ENCODE assay signal across 1 cellular context in the genomic region with DNA sequence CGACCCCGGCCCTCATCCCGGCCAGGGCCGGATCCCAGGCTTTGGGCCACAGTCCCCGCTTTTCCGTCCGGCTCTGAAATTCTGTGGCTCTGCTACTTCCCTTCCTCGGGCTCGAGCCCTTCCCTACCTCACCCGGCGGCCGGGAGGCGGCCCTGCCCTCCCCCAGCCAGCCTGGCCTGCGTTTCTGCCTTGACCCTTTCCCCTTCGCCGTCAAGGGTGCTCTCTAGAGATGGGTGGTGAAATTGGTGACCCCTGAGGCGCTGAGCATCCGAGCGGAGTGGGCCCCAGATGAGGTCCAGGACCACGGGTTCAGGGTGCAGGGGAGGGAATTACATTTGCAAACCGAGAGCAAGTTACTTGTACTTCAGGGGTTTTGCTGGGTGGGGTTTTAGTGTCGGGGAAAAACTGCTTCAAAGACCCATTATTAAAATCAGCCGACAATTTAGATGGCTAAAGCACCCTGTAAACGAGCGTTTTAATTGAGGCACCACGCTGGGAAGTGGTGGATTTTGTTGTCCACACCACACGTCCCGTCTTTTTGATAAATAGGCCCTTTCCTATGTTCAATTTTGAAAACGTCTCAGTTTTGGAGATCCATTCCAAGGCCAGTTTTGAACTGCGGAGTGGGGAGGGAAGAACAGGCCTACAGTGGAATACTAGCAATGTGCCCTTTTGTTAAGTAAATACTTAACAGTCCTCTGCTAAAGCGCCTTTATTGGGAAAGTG.
TF ChIP-seq lines count a peak whose summit lies in the region.

No MANE protein-coding gene starts in this region.

TF ChIP-seq in HEK293, 187 proteins besides CTCF, POLR2A, EP300 and RAD21 (continued from another document):
- peak; percentile 65; the same call in 1 of the 2 replicates for TF ChIP-seq ZNF692 (tag by site-specific recombination; IDR thresholded peaks at IDR 0.05)
- TF ChIP-seq ZNF76 (tag by site-specific recombination; IDR thresholded peaks at IDR 0.05; ENCODE audit: borderline replicate concordance, low read depth) = 0 out of 2 replicates have a peak, but pooled peaks have one; percentile 9
- TF ChIP-seq ZNF155 (tag by site-specific recombination; IDR thresholded peaks at IDR 0.05) = no peak
- TF ChIP-seq ZNF580 (tag by site-specific recombination; IDR thresholded peaks at IDR 0.05) = no peak
- TF ChIP-seq ZNF37A (tag by site-specific recombination; IDR thresholded peaks at IDR 0.05) = no peak
- peak; percentile 27; the same call in 1 of the 2 replicates for TF ChIP-seq ZIC2 (tag by site-specific recombination; IDR thresholded peaks at IDR 0.05)
- TF ChIP-seq ZXDB (tag by site-specific recombination; IDR thresholded peaks at IDR 0.05) = peak; percentile 28; the same call in 1 of the 2 replicates
- TF ChIP-seq ZSCAN23 (tag by site-specific recombination; IDR thresholded peaks at IDR 0.05) = no peak
- 0 out of 2 replicates have a peak, but pooled peaks have one; percentile 12 for TF ChIP-seq KLF8 (tag by site-specific recombination; IDR thresholded peaks at IDR 0.05)
- 0 out of 2 replicates have a peak, but pooled peaks have one; percentile 1 for TF ChIP-seq ZBTB21 (tag by site-specific recombination; IDR thresholded peaks at IDR 0.05)
- peak; percentile 74 for TF ChIP-seq GLIS2 (tag by site-specific recombination; IDR thresholded peaks at IDR 0.05)
- TF ChIP-seq FEZF1 (tag by site-specific recombination; IDR thresholded peaks at IDR 0.05) = peak; percentile 80
- peak; percentile 61; the same call in 1 of the 2 replicates for TF ChIP-seq ZBTB48 (tag by site-specific recombination; IDR thresholded peaks at IDR 0.05)
- TF ChIP-seq ZFP69B (tag by site-specific recombination; IDR thresholded peaks at IDR 0.05) = 0 out of 2 replicates have a peak, but pooled peaks have one; percentile 66
- TF ChIP-seq ZNF341 (tag by site-specific recombination; IDR thresholded peaks at IDR 0.05; ENCODE audit: low read depth) = 0 out of 2 replicates have a peak, but pooled peaks have one; percentile 10
- TF ChIP-seq ZNF561 (tag by site-specific recombination; IDR thresholded peaks at IDR 0.05; ENCODE audit: borderline replicate concordance) = 0 out of 2 replicates have a peak, but pooled peaks have one; percentile 8
- no peak for TF ChIP-seq ZNF830 (tag by site-specific recombination; IDR thresholded peaks at IDR 0.05; ENCODE audit: low read depth)
- TF ChIP-seq ZNF24 (tag by site-specific recombination; IDR thresholded peaks at IDR 0.05) = peak; percentile 70; the same call in 1 of the 2 replicates
- TF ChIP-seq ZBTB8A (tag by site-specific recombination; IDR thresholded peaks at IDR 0.05) = 0 out of 2 replicates have a peak, but pooled peaks have one; percentile 2
- no peak; the same call in 1 of the 2 replicates for TF ChIP-seq ZNF501 (tag by site-specific recombination; IDR thresholded peaks at IDR 0.05)
- TF ChIP-seq, protein P1, sequence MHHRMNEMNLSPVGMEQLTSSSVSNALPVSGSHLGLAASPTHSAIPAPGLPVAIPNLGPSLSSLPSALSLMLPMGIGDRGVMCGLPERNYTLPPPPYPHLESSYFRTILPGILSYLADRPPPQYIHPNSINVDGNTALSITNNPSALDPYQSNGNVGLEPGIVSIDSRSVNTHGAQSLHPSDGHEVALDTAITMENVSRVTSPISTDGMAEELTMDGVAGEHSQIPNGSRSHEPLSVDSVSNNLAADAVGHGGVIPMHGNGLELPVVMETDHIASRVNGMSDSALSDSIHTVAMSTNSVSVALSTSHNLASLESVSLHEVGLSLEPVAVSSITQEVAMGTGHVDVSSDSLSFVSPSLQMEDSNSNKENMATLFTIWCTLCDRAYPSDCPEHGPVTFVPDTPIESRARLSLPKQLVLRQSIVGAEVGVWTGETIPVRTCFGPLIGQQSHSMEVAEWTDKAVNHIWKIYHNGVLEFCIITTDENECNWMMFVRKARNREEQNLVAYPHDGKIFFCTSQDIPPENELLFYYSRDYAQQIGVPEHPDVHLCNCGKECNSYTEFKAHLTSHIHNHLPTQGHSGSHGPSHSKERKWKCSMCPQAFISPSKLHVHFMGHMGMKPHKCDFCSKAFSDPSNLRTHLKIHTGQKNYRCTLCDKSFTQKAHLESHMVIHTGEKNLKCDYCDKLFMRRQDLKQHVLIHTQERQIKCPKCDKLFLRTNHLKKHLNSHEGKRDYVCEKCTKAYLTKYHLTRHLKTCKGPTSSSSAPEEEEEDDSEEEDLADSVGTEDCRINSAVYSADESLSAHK (tag by site-specific recombination; IDR thresholded peaks at IDR 0.05) = peak; percentile 89
- TF ChIP-seq ZNF18 (tag by site-specific recombination; IDR thresholded peaks at IDR 0.05) = 0 out of 2 replicates have a peak, but pooled peaks have one; percentile 1
- TF ChIP-seq ZNF221 (tag by site-specific recombination; IDR thresholded peaks at IDR 0.05; ENCODE audit: borderline replicate concordance) = no peak
- 0 out of 2 replicates have a peak, but pooled peaks have one; percentile 22 for TF ChIP-seq ZNF423 (tag by site-specific recombination; IDR thresholded peaks at IDR 0.05)
- TF ChIP-seq ZNF600 (tag by site-specific recombination; IDR thresholded peaks at IDR 0.05) = peak; percentile 91
- TF ChIP-seq, protein P2, sequence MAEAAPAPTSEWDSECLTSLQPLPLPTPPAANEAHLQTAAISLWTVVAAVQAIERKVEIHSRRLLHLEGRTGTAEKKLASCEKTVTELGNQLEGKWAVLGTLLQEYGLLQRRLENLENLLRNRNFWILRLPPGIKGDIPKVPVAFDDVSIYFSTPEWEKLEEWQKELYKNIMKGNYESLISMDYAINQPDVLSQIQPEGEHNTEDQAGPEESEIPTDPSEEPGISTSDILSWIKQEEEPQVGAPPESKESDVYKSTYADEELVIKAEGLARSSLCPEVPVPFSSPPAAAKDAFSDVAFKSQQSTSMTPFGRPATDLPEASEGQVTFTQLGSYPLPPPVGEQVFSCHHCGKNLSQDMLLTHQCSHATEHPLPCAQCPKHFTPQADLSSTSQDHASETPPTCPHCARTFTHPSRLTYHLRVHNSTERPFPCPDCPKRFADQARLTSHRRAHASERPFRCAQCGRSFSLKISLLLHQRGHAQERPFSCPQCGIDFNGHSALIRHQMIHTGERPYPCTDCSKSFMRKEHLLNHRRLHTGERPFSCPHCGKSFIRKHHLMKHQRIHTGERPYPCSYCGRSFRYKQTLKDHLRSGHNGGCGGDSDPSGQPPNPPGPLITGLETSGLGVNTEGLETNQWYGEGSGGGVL (tag by site-specific recombination; IDR thresholded peaks at IDR 0.05) = no peak
- TF ChIP-seq, protein P3, sequence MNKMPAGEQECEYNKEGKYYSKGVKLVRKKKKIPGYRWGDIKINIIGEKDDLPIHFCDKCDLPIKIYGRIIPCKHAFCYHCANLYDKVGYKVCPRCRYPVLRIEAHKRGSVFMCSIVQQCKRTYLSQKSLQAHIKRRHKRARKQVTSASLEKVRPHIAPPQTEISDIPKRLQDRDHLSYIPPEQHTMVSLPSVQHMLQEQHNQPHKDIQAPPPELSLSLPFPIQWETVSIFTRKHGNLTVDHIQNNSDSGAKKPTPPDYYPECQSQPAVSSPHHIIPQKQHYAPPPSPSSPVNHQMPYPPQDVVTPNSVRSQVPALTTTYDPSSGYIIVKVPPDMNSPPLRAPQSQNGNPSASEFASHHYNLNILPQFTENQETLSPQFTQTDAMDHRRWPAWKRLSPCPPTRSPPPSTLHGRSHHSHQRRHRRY (tag by site-specific recombination; IDR thresholded peaks at IDR 0.05) = no peak
- TF ChIP-seq ZNF132 (tag by site-specific recombination; IDR thresholded peaks at IDR 0.05; ENCODE audit: borderline replicate concordance) = no peak
TF ChIP-seq in HEK293: peak in this region for 26.
